ENCODE assay signal across 3 cellular contexts in the genomic region with DNA sequence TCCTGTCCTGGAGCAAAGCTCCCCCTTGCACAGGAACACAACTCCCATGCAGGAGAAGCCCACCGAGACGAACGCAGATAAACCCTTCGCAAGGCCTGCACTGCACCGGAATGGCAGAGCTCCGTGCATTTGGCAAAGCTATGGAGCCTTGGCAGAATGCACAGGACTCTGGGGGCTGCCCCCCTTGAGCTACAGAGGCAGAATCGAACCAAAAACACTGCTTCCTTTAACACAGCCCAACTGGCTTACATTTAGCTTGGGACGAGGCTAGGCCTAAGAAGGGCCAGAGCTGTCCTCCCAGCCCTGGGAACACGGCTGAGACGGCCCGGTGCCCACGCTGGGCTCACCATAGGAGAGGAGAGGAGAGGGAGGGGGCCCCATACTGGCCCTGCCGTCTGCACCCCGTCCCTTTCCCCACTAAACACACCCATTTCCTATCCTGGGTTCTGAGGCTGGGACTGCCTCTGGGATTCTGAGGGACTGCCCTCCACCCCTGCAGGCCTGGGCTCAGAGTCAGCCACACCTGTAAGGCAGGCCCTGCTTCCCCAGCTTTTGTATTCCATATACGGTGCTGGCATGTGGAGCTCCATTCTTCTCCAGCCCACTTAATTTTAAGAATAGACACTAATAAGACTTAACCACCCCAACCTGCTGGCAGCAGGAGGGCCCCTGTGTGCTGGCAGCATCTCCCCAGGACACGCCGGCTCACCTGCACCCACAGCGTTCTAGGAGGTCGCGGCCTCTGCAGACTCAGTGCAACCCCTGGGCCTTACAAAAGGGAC.
TF ChIP-seq lines count a peak whose summit lies in the region.

No MANE protein-coding gene starts in this region.

TF ChIP-seq in SK-N-SH, 30 proteins besides CTCF, POLR2A, EP300 and RAD21:
- TF ChIP-seq MXI1 (IDR thresholded peaks at IDR 0.05; ENCODE audit: low read depth, low read length) (no peak), FOXJ3 (CRISPR knock-in tag; IDR thresholded peaks at IDR 0.05) (no peak), NRF1 (IDR thresholded peaks at IDR 0.05; ENCODE audit: low read depth, low read length) (no peak), RFX5 (IDR thresholded peaks at IDR 0.05; ENCODE audit: low read length) (no peak), YY1 (IDR thresholded peaks at IDR 0.05; ENCODE audit: low read depth) (no peak), SIN3A (IDR thresholded peaks at IDR 0.05; ENCODE audit: borderline replicate concordance, low read depth, low read length) (no peak), RXRA (IDR thresholded peaks at IDR 0.05; ENCODE audit: borderline replicate concordance, low read depth) (no peak), NFIC (IDR thresholded peaks at IDR 0.05; ENCODE audit: borderline replicate concordance) (no peak), TCF12 (IDR thresholded peaks at IDR 0.05) (no peak), FOSL2 (IDR thresholded peaks at IDR 0.05; ENCODE audit: borderline replicate concordance, low read depth) (no peak), MEF2A (IDR thresholded peaks at IDR 0.05; ENCODE audit: borderline replicate concordance, low read depth) (no peak), TAF1 (IDR thresholded peaks at IDR 0.05; ENCODE audit: borderline replicate concordance, low read depth, low read length) (no peak), FOXM1 (IDR thresholded peaks at IDR 0.05; ENCODE audit: low read depth) (no peak)
- TF ChIP-seq, protein P1, sequence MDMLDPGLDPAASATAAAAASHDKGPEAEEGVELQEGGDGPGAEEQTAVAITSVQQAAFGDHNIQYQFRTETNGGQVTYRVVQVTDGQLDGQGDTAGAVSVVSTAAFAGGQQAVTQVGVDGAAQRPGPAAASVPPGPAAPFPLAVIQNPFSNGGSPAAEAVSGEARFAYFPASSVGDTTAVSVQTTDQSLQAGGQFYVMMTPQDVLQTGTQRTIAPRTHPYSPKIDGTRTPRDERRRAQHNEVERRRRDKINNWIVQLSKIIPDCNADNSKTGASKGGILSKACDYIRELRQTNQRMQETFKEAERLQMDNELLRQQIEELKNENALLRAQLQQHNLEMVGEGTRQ (IDR thresholded peaks at IDR 0.05; ENCODE audit: borderline replicate concordance, low read depth, low read length) = no peak
- TF ChIP-seq, protein P2, sequence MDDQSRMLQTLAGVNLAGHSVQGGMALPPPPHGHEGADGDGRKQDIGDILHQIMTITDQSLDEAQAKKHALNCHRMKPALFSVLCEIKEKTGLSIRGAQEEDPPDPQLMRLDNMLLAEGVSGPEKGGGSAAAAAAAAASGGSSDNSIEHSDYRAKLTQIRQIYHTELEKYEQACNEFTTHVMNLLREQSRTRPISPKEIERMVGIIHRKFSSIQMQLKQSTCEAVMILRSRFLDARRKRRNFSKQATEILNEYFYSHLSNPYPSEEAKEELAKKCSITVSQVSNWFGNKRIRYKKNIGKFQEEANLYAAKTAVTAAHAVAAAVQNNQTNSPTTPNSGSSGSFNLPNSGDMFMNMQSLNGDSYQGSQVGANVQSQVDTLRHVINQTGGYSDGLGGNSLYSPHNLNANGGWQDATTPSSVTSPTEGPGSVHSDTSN (IDR thresholded peaks at IDR 0.05) = no peak
- TF ChIP-seq, protein P3, sequence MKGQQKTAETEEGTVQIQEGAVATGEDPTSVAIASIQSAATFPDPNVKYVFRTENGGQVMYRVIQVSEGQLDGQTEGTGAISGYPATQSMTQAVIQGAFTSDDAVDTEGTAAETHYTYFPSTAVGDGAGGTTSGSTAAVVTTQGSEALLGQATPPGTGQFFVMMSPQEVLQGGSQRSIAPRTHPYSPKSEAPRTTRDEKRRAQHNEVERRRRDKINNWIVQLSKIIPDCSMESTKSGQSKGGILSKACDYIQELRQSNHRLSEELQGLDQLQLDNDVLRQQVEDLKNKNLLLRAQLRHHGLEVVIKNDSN (IDR thresholded peaks at IDR 0.05; ENCODE audit: borderline replicate concordance, low read depth) = no peak

TF ChIP-seq in SK-N-SH treated with all-trans-retinoic acid at 6 μM for 48 hours, 23 proteins besides CTCF, POLR2A, EP300 and RAD21:
- TF ChIP-seq CSDC2 (CRISPR knock-in tag; IDR thresholded peaks at IDR 0.05) = no peak
- TF ChIP-seq, protein P4, sequence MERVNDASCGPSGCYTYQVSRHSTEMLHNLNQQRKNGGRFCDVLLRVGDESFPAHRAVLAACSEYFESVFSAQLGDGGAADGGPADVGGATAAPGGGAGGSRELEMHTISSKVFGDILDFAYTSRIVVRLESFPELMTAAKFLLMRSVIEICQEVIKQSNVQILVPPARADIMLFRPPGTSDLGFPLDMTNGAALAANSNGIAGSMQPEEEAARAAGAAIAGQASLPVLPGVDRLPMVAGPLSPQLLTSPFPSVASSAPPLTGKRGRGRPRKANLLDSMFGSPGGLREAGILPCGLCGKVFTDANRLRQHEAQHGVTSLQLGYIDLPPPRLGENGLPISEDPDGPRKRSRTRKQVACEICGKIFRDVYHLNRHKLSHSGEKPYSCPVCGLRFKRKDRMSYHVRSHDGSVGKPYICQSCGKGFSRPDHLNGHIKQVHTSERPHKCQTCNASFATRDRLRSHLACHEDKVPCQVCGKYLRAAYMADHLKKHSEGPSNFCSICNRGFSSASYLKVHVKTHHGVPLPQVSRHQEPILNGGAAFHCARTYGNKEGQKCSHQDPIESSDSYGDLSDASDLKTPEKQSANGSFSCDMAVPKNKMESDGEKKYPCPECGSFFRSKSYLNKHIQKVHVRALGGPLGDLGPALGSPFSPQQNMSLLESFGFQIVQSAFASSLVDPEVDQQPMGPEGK (CRISPR knock-in tag; IDR thresholded peaks at IDR 0.05; ENCODE audit: borderline replicate concordance) = no peak
- no peak for TF ChIP-seq ESRRG (CRISPR knock-in tag; IDR thresholded peaks at IDR 0.05)
- TF ChIP-seq ZFP30 (CRISPR knock-in tag; IDR thresholded peaks at IDR 0.05) = no peak
- no peak for TF ChIP-seq CREB5 (CRISPR knock-in tag; IDR thresholded peaks at IDR 0.05; ENCODE audit: low read depth)
- no peak for TF ChIP-seq ZC3H10 (CRISPR knock-in tag; IDR thresholded peaks at IDR 0.05)
- no peak for TF ChIP-seq ZNF565 (CRISPR knock-in tag; conservative IDR thresholded peaks at IDR 0.05; ENCODE audit: low read depth)
- no peak for TF ChIP-seq ZNF8 (CRISPR knock-in tag; IDR thresholded peaks at IDR 0.05)
- no peak for TF ChIP-seq ZFP3 (CRISPR knock-in tag; IDR thresholded peaks at IDR 0.05)
- TF ChIP-seq PPARA (CRISPR knock-in tag; IDR thresholded peaks at IDR 0.05; ENCODE audit: borderline replicate concordance) = no peak
- TF ChIP-seq POU6F1 (CRISPR knock-in tag; IDR thresholded peaks at IDR 0.05; ENCODE audit: borderline replicate concordance, low read depth) = no peak

TF ChIP-seq in HepG2, 621 proteins besides CTCF, POLR2A, EP300 and RAD21:
- TF ChIP-seq ZNF143 (CRISPR knock-in tag; IDR thresholded peaks at IDR 0.05) (no peak), SMARCC2 (IDR thresholded peaks at IDR 0.05) (no peak), ZNF367 (CRISPR knock-in tag; IDR thresholded peaks at IDR 0.05; ENCODE audit: borderline replicate concordance) (no peak), ATF1 (CRISPR knock-in tag; IDR thresholded peaks at IDR 0.05) (no peak), ZSCAN29 (CRISPR knock-in tag; conservative IDR thresholded peaks at IDR 0.05) (no peak)
- TF ChIP-seq, protein P5, sequence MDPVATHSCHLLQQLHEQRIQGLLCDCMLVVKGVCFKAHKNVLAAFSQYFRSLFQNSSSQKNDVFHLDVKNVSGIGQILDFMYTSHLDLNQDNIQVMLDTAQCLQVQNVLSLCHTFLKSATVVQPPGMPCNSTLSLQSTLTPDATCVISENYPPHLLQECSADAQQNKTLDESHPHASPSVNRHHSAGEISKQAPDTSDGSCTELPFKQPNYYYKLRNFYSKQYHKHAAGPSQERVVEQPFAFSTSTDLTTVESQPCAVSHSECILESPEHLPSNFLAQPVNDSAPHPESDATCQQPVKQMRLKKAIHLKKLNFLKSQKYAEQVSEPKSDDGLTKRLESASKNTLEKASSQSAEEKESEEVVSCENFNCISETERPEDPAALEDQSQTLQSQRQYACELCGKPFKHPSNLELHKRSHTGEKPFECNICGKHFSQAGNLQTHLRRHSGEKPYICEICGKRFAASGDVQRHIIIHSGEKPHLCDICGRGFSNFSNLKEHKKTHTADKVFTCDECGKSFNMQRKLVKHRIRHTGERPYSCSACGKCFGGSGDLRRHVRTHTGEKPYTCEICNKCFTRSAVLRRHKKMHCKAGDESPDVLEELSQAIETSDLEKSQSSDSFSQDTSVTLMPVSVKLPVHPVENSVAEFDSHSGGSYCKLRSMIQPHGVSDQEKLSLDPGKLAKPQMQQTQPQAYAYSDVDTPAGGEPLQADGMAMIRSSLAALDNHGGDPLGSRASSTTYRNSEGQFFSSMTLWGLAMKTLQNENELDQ (CRISPR knock-in tag; IDR thresholded peaks at IDR 0.05; ENCODE audit: borderline replicate concordance) = no peak
